Comparison of ENCODE assay signal across 18 cellular contexts in genomic region chr4:101367201-101367600, GRCh38. TPM values are rescaled to one million over a fixed set of nuclear protein-coding genes. Genes with fewer than 3 reads are reported as not detected.
A peak's percentile ranks its signal among the peaks of the same experiment; 100 is the strongest.
DNase-seq lines count a peak whose midpoint lies in the region; TF ChIP-seq lines count a peak whose summit lies in the region.
"Had no signal": no experiment of that assay in that cellular context is flagged by ENCODE, and none has a peak within 500 bp of the region (broad histone marks: within the 10 kb centered on the region; RNA-seq: fewer than 3 reads in every experiment).

No MANE protein-coding gene starts in this region.

- TF ChIP-seq CTCF in AG09309 (IDR thresholded peaks at IDR 0.05; ENCODE audit: control insufficient read depth, insufficient read depth, low read depth, low read length, missing control alignments) (no peak), chondrocyte (IDR thresholded peaks at IDR 0.05) (no peak), WERI-Rb-1 (IDR thresholded peaks at IDR 0.05; ENCODE audit: low read depth, low read length) (no peak)

- H3K9me3 Mint-ChIP-seq in chondrocyte (ENCODE audit: low read depth): peaks cover 26% of the 10 kb centered on the region

- peak overlapping the region; percentile 28 for H3K4me3 Mint-ChIP-seq in chondrocyte (ENCODE audit: unreplicated experiment)
- H3K4me3 Mint-ChIP-seq: activated T-helper 1 cell treated with anti-CD3 and anti-CD28 coated beads, Interleukin-12 subunit alpha, Interleukin-12 subunit beta, Interleukin-2, Interleukin-4 antibody, amounts not matched to agents 30 ng/mL and 10 ng/mL and 1 ng/mL, durations not matched to agents 14 hours and 24 hours and 36 hours; neural crest cell had no signal

- H3K27me3 Mint-ChIP-seq in chondrocyte (ENCODE audit: low read depth): no peaks in the 10 kb centered on the region

- peaks cover 20% of the 10 kb centered on the region for H3K4me1 Mint-ChIP-seq in chondrocyte (ENCODE audit: low read depth)
- H3K4me1 Mint-ChIP-seq: neural crest cell had no signal

- 83% methylated on average over 1 of the region's 1 CpG; no CpG with 5 or more reads in 1 of the 2 experiments for WGBS in mesodermal cell (ENCODE audit: insufficient coverage in 2 of 2), 2 experiments

- H3K9me3 ChIP-seq in mesodermal cell (ENCODE audit: control insufficient read depth, low read length): no peaks in the 10 kb centered on the region
- H3K9me3 ChIP-seq in WERI-Rb-1 (ENCODE audit: severe bottlenecking): no peaks in the 10 kb centered on the region
- H3K9me3 ChIP-seq: esophagus squamous epithelium had no signal

- H3K4me1 ChIP-seq in mesodermal cell (ENCODE audit: control insufficient read depth, insufficient read depth, low read length, poor library complexity, severe bottlenecking): peaks cover 5% of the 10 kb centered on the region
- H3K4me1 ChIP-seq: esophagus squamous epithelium had no signal

- peak; percentile 68 for DNase-seq in AG09309 (ENCODE audit: low read depth)
- DNase-seq in M059J (ENCODE audit: low read depth): peak; percentile 80
- DNase-seq in chondrocyte (ENCODE audit: low spot score): no peak
- no peak for DNase-seq in stimulated activated CD4-positive, alpha-beta T cell treated with anti-CD3 and anti-CD28 coated beads, Interleukin-12 subunit alpha, Interleukin-12 subunit beta, amount 100 ng/mL, for 4 hours
- no peak for DNase-seq in WERI-Rb-1
- DNase-seq in activated naive CD4-positive, alpha-beta T cell (lab: John Stamatoyannopoulos, UW): no peak
- DNase-seq in HK-2 (ENCODE audit: unreplicated experiment): no peak
- DNase-seq: activated CD4-positive, CD25-positive, alpha-beta regulatory T cell treated with anti-CD3 and anti-CD28 coated beads, Interleukin-2, amount 50 U/mL, for 72 hours; C1 segment of cervical spinal cord; caudate nucleus; esophagus squamous epithelium; GF-D8; NCI-H1092; NCI-H69 had no signal

- peak overlapping the region; percentile 92 for H3K27ac ChIP-seq in mesodermal cell (ENCODE audit: low read depth, low read length, severe bottlenecking)
- no peak overlapping the region for H3K27ac ChIP-seq in WERI-Rb-1
- H3K27ac ChIP-seq: esophagus squamous epithelium, SK-N-MC had no signal

- H3K36me3 Mint-ChIP-seq in chondrocyte (ENCODE audit: low read depth): peaks cover 2% of the 10 kb centered on the region

- H3K36me3 ChIP-seq in mesodermal cell (ENCODE audit: control insufficient read depth, insufficient read depth, low read length) (no peaks in the 10 kb centered on the region), WERI-Rb-1 (no peaks in the 10 kb centered on the region)
- H3K36me3 ChIP-seq: esophagus squamous epithelium had no signal

- peak overlapping the region; percentile 97 for H3K27ac Mint-ChIP-seq in chondrocyte (ENCODE audit: unreplicated experiment)
- H3K27ac Mint-ChIP-seq: activated T-helper 1 cell treated with anti-CD3 and anti-CD28 coated beads, Interleukin-12 subunit alpha, Interleukin-12 subunit beta, Interleukin-2, Interleukin-4 antibody, amounts not matched to agents 30 ng/mL and 10 ng/mL and 1 ng/mL, durations not matched to agents 14 hours and 24 hours and 36 hours had no signal

- H3K4me3 ChIP-seq in AG09309 (ENCODE audit: control insufficient read depth, low read depth, low read length) (no peak overlapping the region), mesodermal cell (ENCODE audit: extremely low read depth, insufficient read depth, low read length, poor library complexity, severe bottlenecking) (no peak overlapping the region), WERI-Rb-1 (ENCODE audit: low read depth, low read length) (no peak overlapping the region)
- H3K4me3 ChIP-seq: esophagus squamous epithelium, SK-N-MC had no signal

- no peaks in the 10 kb centered on the region for H3K27me3 ChIP-seq in WERI-Rb-1 (ENCODE audit: insufficient read depth, low read depth, severe bottlenecking)
- H3K27me3 ChIP-seq: esophagus squamous epithelium had no signal

RNA-seq across cellular contexts. Expression of gene PPP3CA, which starts 19.9 kb away (rescaled TPM):
- total RNA-seq in M059J (2014; rRNA removed; shearing (Covaris generic)): 21.7 and 30.3 TPM in 2 replicates
- 36.5 to 46.4 TPM (median 38.3 TPM) in 3 replicates for total RNA-seq in chondrocyte
- polyA plus RNA-seq in mesodermal cell (2013, experiment 1 of 2): 26.9 TPM
- polyA plus RNA-seq in mesodermal cell (2013, experiment 2 of 2): 28.0 TPM

Comparison
In these comparisons a context has a peak if more than half of its experiments do, and no peak if none do; other contexts are left out.
1. DNase-seq: peak in AG09309 (single experiment) and M059J (single experiment); none in chondrocyte (single experiment), stimulated activated CD4-positive, alpha-beta T cell treated with anti-CD3 and anti-CD28 coated beads, Interleukin-12 subunit alpha, Interleukin-12 subunit beta, amount 100 ng/mL, for 4 hours (single experiment), WERI-Rb-1 (single experiment), activated naive CD4-positive, alpha-beta T cell (0 of 4) and HK-2 (single experiment).